Comparison of ENCODE assay signal across 33 cellular contexts in the genomic region with DNA sequence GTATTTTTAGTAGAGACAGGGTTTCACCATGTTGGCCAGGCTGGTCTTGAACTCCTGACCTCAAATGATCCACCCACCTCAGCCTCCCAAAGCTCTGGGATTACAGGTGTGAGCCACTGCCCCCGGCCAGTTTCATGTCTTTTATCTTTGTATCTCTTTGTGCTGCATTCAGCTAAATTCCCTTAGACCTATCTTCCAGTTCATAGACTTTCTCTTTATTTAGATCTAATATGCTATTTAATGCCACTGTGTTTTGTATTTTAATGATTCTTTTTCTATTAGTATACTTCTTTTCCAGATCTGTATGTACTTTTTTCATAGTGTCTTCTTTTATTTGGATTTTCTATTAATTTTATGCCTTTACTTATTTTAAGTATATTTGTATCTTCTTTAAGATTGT.
"Had no signal": no experiment of that assay in that cellular context is flagged by ENCODE, and none has a peak within 500 bp of the region (broad histone marks: within the 10 kb centered on the region; RNA-seq: fewer than 3 reads in every experiment).

No MANE protein-coding gene starts in this region.

- H3K9me3 ChIP-seq: body of pancreas had no signal

- H3K36me3 ChIP-seq: adrenal gland, ascending aorta, brain microvascular endothelial cell, breast epithelium, cardiac muscle cell had no signal

- ATAC-seq: activated naive CD4-positive, alpha-beta T cell treated with anti-CD3 and anti-CD28 coated beads, Interleukin-2, amount 50 U/mL, for 72 hours; activated naive CD8-positive, alpha-beta T cell treated with anti-CD3 and anti-CD28 coated beads, Interleukin-2, amount 50 U/mL, for 24 hours; activated T-cell treated with anti-CD3 and anti-CD28 coated beads, Interleukin-2, amount 50 U/mL, for 4 hours; activated T-cell treated with anti-CD3 and anti-CD28 coated beads, Interleukin-2, amount 50 U/mL, for 72 hours; activated T-helper 17 cell treated with anti-CD3 and anti-CD28 coated beads, Interleukin-2, amount 50 U/mL, for 72 hours; body of pancreas had no signal

- H3K27ac ChIP-seq: adrenal gland, ascending aorta, body of pancreas, brain microvascular endothelial cell, breast epithelium, cardiac muscle cell had no signal

- H3K4me1 ChIP-seq: ascending aorta, body of pancreas, breast epithelium had no signal

- H3K27me3 ChIP-seq: adrenal gland, ascending aorta, body of pancreas, brain microvascular endothelial cell, cardiac muscle cell had no signal

- FAIRE-seq: astrocyte, bronchial epithelial cell had no signal

- DNase-seq: activated effector memory CD4-positive, alpha-beta T cell treated with anti-CD3 and anti-CD28 coated beads, Interleukin-2, amount 50 U/mL, for 16 hours; activated effector memory CD4-positive, alpha-beta T cell treated with Interleukin-2 at 50 U/mL for 16 hours; activated gamma-delta T cell; activated gamma-delta T cell treated with Interleukin-2 at 50 U/mL for 16 hours; activated naive CD4-positive, alpha-beta T cell; activated naive CD4-positive, alpha-beta T cell treated with anti-CD3 and anti-CD28 coated beads for 36 hours; activated naive CD4-positive, alpha-beta T cell treated with anti-CD3 and anti-CD28 coated beads, Interleukin-2, amount 10 ng/mL, durations not matched to agents 7 days and 5 days; activated naive CD4-positive, alpha-beta T cell treated with anti-CD3 and anti-CD28 coated beads, Interleukin-2, amount 50 U/mL, for 16 hours; activated naive CD4-positive, alpha-beta T cell treated with Interleukin-2 at 50 U/mL for 16 hours; activated naive CD8-positive, alpha-beta T cell treated with anti-CD3 and anti-CD28 coated beads for 36 hours; activated naive CD8-positive, alpha-beta T cell treated with anti-CD3 and anti-CD28 coated beads, Interleukin-2, amount 10 ng/mL, durations not matched to agents 7 days and 5 days; activated naive CD8-positive, alpha-beta T cell treated with anti-CD3 and anti-CD28 coated beads, Interleukin-2, amount 50 U/mL, for 24 hours; activated T-cell treated with anti-CD3 and anti-CD28 coated beads, Interleukin-2, amount 50 U/mL, for 24 hours; activated T-cell treated with anti-CD3 and anti-CD28 coated beads, Interleukin-2, amount 50 U/mL, for 4 hours; activated T-cell treated with anti-CD3 and anti-CD28 coated beads, Interleukin-2, amount 50 U/mL, for 48 hours; activated T-cell treated with anti-CD3 and anti-CD28 coated beads, Interleukin-2, amount 50 U/mL, for 72 hours; adrenal gland; amniotic stem cell; amygdala; anterior cingulate cortex; aorta; body of pancreas; brain microvascular endothelial cell; caudate nucleus; central memory CD4-positive, alpha-beta T cell; cerebellar nuclear complex had no signal

- H3K4me3 ChIP-seq: adrenal gland, ascending aorta, body of pancreas, breast epithelium, cardiac muscle cell had no signal
